In genomic region chr3:188283347-188283746, GRCh38 we compare ENCODE assay signal across 10 cellular contexts.
DNase-seq lines count a peak whose midpoint lies in the region; ATAC-seq and TF ChIP-seq lines count a peak whose summit lies in the region.
"Had no signal": no experiment of that assay in that cellular context is flagged by ENCODE, and none has a peak within 500 bp of the region (broad histone marks: within the 10 kb centered on the region; RNA-seq: fewer than 3 reads in every experiment).

No MANE protein-coding gene starts in this region.

- no peak overlapping the region for H3K27ac Mint-ChIP-seq in MCF 10A (ENCODE audit: low read depth, unreplicated experiment)
- H3K27ac Mint-ChIP-seq in CD4-positive, alpha-beta T cell, result no peak overlapping the region

- POLR2A ChIA-PET in MCF 10A (lab: Yijun Ruan, JAX), result interaction anchor here (0.7 to 0.8 kb wide), 2 partner anchors 16 to 395 kb away, joined by 3 read pairs; no protein-coding TSS in a partner anchor
- POLR2A ChIA-PET in CD4-positive, alpha-beta T cell (lab: Charles Lee), result no interaction called here

- H2AFZ ChIP-seq in mammary epithelial cell (ENCODE audit: low read depth, low read length), result no peak overlapping the region

- BruUV-seq in MCF 10A (replicated peaks; lab: Mats Ljungman, UMichigan), result no TSS peak
- no TSS peak for BruUV-seq in mammary epithelial cell (replicated peaks; lab: Mats Ljungman, UMichigan)

- intact Hi-C loops in MCF 10A (cut with micrococcal nuclease), result no loop called here
- intact Hi-C loops in mammary epithelial cell (cut with micrococcal nuclease), result no loop called here
- intact Hi-C loops in colonic mucosa (cut with DNase I), result no loop called here
- intact Hi-C loops in upper lobe of right lung (cut with DNase I), result no loop called here
- intact Hi-C loops in CD4-positive, alpha-beta T cell (cut with DNase I, micrococcal nuclease), result no loop called here

- H3K4me3 ChIP-seq in mammary epithelial cell (replicated peaks in 1 of 3; ENCODE audit: insufficient read depth in 1 of 3, low read depth in 2 of 3, low read length in 3 of 3) (no peak overlapping the region), colonic mucosa (no peak overlapping the region), lung (no peak overlapping the region), upper lobe of right lung (no peak overlapping the region)

- WGBS in mammary epithelial cell (ENCODE audit: low coverage, missing lambda C conversion rate), result 98% methylated on average over 4 of the region's 4 CpGs
- 57 to 80% methylated on average over 4 of the region's 4 CpGs for WGBS in lung, 2 donors

- H3K9ac ChIP-seq in mammary epithelial cell (ENCODE audit: insufficient read depth, low read length) (no peak overlapping the region), colonic mucosa (ENCODE audit: low read depth in 2 of 2, low read length in 2 of 2) (no peak overlapping the region)

- DNase-seq in MCF 10A (ENCODE audit: unreplicated experiment) (peak; percentile 50), mammary epithelial cell (no peak), colonic mucosa (peak; percentile 43), lung (ENCODE audit: low spot score) (peak; percentile 41), upper lobe of right lung (no peak), NCI-H748 treated with DMSO at 0.1 percent for 48 hours (lab: John Stamatoyannopoulos, UW) (no peak)
- no peak for DNase-seq in CD4-positive, alpha-beta T cell
- DNase-seq: activated CD4-positive, alpha-beta T cell treated with anti-CD3 and anti-CD28 coated beads for 48 hours; RPMI8226 had no signal

- CTCF ChIA-PET in MCF 10A (lab: Yijun Ruan, JAX) (interaction anchor here (1.3 to 1.7 kb wide), 3 partner anchors 15 to 674 kb away, joined by 4 to 7 read pairs (median 7); no protein-coding TSS in a partner anchor), mammary epithelial cell (lab: Charles Lee; ENCODE audit: low non-redundant PET) (interaction anchor here (0.7 kb wide), 1 partner anchor 541 kb away, joined by 3 read pairs; no protein-coding TSS in a partner anchor)
- CTCF ChIA-PET in CD4-positive, alpha-beta T cell (lab: Charles Lee), result no interaction called here

- no peaks in the 10 kb centered on the region for H3K9me3 ChIP-seq in mammary epithelial cell (replicated peaks; ENCODE audit: insufficient read depth, low read length)
- no peaks in the 10 kb centered on the region for H3K9me3 ChIP-seq in colonic mucosa
- H3K9me3 ChIP-seq in lung (ENCODE audit: control insufficient read depth in 2 of 2, insufficient read depth in 1 of 2, low read length in 1 of 2), result no peaks in the 10 kb centered on the region
- no peaks in the 10 kb centered on the region for H3K9me3 ChIP-seq in upper lobe of right lung
- no peaks in the 10 kb centered on the region for H3K9me3 ChIP-seq in CD4-positive, alpha-beta T cell (ENCODE audit: control insufficient read depth, low read length)

- peaks cover 34% of the 10 kb centered on the region for H3K4me1 Mint-ChIP-seq in MCF 10A (ENCODE audit: insufficient read depth, unreplicated experiment)
- peaks cover 35% of the 10 kb centered on the region for H3K4me1 Mint-ChIP-seq in CD4-positive, alpha-beta T cell (ENCODE audit: low read depth)

- ATAC-seq in lung (ENCODE audit: insufficient read depth, low FRiP score) (no peak), upper lobe of right lung (peak; percentile 85), GM21367 (IDR thresholded peaks at IDR 0.05; ENCODE audit: unreplicated experiment) (no peak)
- ATAC-seq in CD4-positive, alpha-beta T cell (ENCODE audit: poor library complexity), result no peak

- H3K36me3 ChIP-seq in mammary epithelial cell (ENCODE audit: insufficient read depth, low read length) (no peaks in the 10 kb centered on the region), colonic mucosa (no peaks in the 10 kb centered on the region), lung (ENCODE audit: control insufficient read depth in 2 of 2, insufficient read depth in 2 of 2, low read length in 2 of 2) (no peaks in the 10 kb centered on the region), upper lobe of right lung (no peaks in the 10 kb centered on the region)

- no peak overlapping the region for H3K4me2 ChIP-seq in mammary epithelial cell (ENCODE audit: insufficient read depth, low read depth, low read length)

- dilution Hi-C loops in mammary epithelial cell (cut with HindIII; ENCODE audit: low sequenced_read_pairs), result no loop called here

- H3K4me1 ChIP-seq in mammary epithelial cell (ENCODE audit: insufficient read depth, low read length) (peaks cover 37% of the 10 kb centered on the region), colonic mucosa (no peaks in the 10 kb centered on the region), lung (ENCODE audit: control insufficient read depth in 2 of 2, insufficient read depth in 2 of 2, low read length in 2 of 2) (peaks cover 14 to 51% of the 10 kb centered on the region in 2 donors), upper lobe of right lung (peaks cover 41% of the 10 kb centered on the region)

- in situ Hi-C loops in mammary epithelial cell (cut with MboI; ENCODE audit: low sequenced_read_pairs in 2 of 2), result no loop called here

- no peak for TF ChIP-seq CTCF in MCF 10A (IDR thresholded peaks at IDR 0.05; ENCODE audit: unreplicated experiment)
- TF ChIP-seq CTCF in mammary epithelial cell (conservative IDR thresholded peaks at IDR 0.05 in 1 of 2, IDR thresholded peaks at IDR 0.05 in 1 of 2; ENCODE audit: extremely low read depth in 1 of 2, insufficient read depth in 1 of 2, low read depth in 1 of 2, low read length in 2 of 2), result peak in 1 of 2 donors; percentile 32
- TF ChIP-seq CTCF in colonic mucosa (IDR thresholded peaks at IDR 0.05), result no peak
- no peak for TF ChIP-seq CTCF in lung (IDR thresholded peaks at IDR 0.05; ENCODE audit: control extremely low read depth, extremely low read depth)
- peak; percentile 26 for TF ChIP-seq CTCF in upper lobe of right lung (IDR thresholded peaks at IDR 0.05)
- TF ChIP-seq CTCF in CD4-positive, alpha-beta T cell (IDR thresholded peaks at IDR 0.05), result no peak

- no peaks in the 10 kb centered on the region for H3K27me3 ChIP-seq in mammary epithelial cell (ENCODE audit: insufficient read depth, low read length)
- no peaks in the 10 kb centered on the region for H3K27me3 ChIP-seq in colonic mucosa
- no peaks in the 10 kb centered on the region for H3K27me3 ChIP-seq in lung (ENCODE audit: control insufficient read depth, insufficient read depth)
- no peaks in the 10 kb centered on the region for H3K27me3 ChIP-seq in upper lobe of right lung
- no peaks in the 10 kb centered on the region for H3K27me3 ChIP-seq in CD4-positive, alpha-beta T cell (ENCODE audit: control insufficient read depth, insufficient read depth, low read length)

- no peaks in the 10 kb centered on the region for H3K27me3 Mint-ChIP-seq in MCF 10A (ENCODE audit: insufficient read depth, unreplicated experiment)
- H3K27me3 Mint-ChIP-seq in CD4-positive, alpha-beta T cell, result no peaks in the 10 kb centered on the region

- H3K27ac ChIP-seq in mammary epithelial cell (ENCODE audit: insufficient read depth, low read depth, low read length) (no peak overlapping the region), colonic mucosa (no peak overlapping the region), lung (ENCODE audit: low read depth in 1 of 2, low read length in 1 of 2) (peak overlapping the region; percentile 63 to 68), upper lobe of right lung (peak overlapping the region; percentile 8)
- no peak overlapping the region for H3K27ac ChIP-seq in CD4-positive, alpha-beta T cell (ENCODE audit: low read depth, low read length)

- peaks cover 41% of the 10 kb centered on the region for H3K79me2 ChIP-seq in mammary epithelial cell (ENCODE audit: insufficient read depth, low read length)

- peaks cover 7% of the 10 kb centered on the region for H3K36me3 Mint-ChIP-seq in MCF 10A (ENCODE audit: insufficient read depth, unreplicated experiment)
- H3K36me3 Mint-ChIP-seq in CD4-positive, alpha-beta T cell (ENCODE audit: low read depth), result no peaks in the 10 kb centered on the region

- no peaks in the 10 kb centered on the region for H4K20me1 ChIP-seq in mammary epithelial cell (ENCODE audit: insufficient read depth, low read length)

- no peak overlapping the region for H3K4me3 Mint-ChIP-seq in MCF 10A (ENCODE audit: unreplicated experiment)
- no peak overlapping the region for H3K4me3 Mint-ChIP-seq in CD4-positive, alpha-beta T cell

- H3K9me3 Mint-ChIP-seq in MCF 10A (ENCODE audit: unreplicated experiment), result no peaks in the 10 kb centered on the region
- H3K9me3 Mint-ChIP-seq in CD4-positive, alpha-beta T cell, result no peaks in the 10 kb centered on the region

Comparison
In these comparisons a context has a peak if more than half of its experiments do, and no peak if none do; other contexts are left out.
1. DNase-seq: peak in MCF 10A (single experiment), colonic mucosa (single experiment) and lung (single experiment); none in mammary epithelial cell (single experiment), upper lobe of right lung (single experiment), CD4-positive, alpha-beta T cell (0 of 10) and NCI-H748 treated with DMSO at 0.1 percent for 48 hours (single experiment).
2. H3K27ac ChIP-seq: peak in lung (2 of 2) and upper lobe of right lung (single experiment); none in mammary epithelial cell (single experiment), colonic mucosa (single experiment) and CD4-positive, alpha-beta T cell (single experiment).